ENCODE assay signal across 24 cellular contexts in the genomic region with DNA sequence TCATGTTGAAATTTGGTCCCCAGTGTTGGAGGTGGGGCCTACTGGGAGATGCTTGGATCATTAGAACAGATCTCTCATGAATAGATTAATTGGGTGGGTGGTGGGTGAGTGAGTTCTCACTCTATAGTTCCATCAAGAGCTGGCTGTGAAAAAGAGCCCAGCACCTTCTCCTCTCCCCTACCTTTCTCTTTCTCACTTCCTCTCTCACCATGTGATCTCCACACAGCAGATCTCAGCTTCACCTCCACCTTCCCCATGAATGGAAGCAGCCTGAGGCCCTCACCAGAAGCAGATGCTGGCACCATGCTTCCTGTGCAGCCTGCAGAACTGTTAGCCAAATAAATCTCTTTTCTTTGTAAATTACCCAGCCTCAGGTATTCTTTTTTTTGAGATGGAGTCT. TPM values are rescaled to one million over a fixed set of nuclear protein-coding genes. Genes with fewer than 3 reads are reported as not detected.
A peak's percentile ranks its signal among the peaks of the same experiment; 100 is the strongest.
DNase-seq lines count a peak whose midpoint lies in the region; ATAC-seq, FAIRE-seq and TF ChIP-seq lines count a peak whose summit lies in the region.
"Had no signal": no experiment of that assay in that cellular context is flagged by ENCODE, and none has a peak within 500 bp of the region (broad histone marks: within the 10 kb centered on the region; RNA-seq: fewer than 3 reads in every experiment).

No MANE protein-coding gene starts in this region.

- TF ChIP-seq POLR2A in GM12878 (IDR thresholded peaks at IDR 0.05; ENCODE audit: low read depth, low read length) = no peak

- H3K4me1 Mint-ChIP-seq in stimulated activated memory B cell treated with anti-CD40 and anti-IgM and Interleukin-4, amounts not matched to agents 10 μg/mL and 1 μg/mL and 100 μg/mL, for 72 hours = peaks cover 6% of the 10 kb centered on the region

- peak overlapping the region; percentile 23 for H3K27ac Mint-ChIP-seq in stimulated activated memory B cell treated with anti-CD40 and anti-IgM and Interleukin-4, amounts not matched to agents 10 μg/mL and 1 μg/mL and 100 μg/mL, for 72 hours
- H3K27ac Mint-ChIP-seq: T-helper 1 cell treated with Interleukin-12 subunit alpha and Interleukin-12 subunit beta and Interleukin-4 antibody, amounts not matched to agents 30 μg/mL and 1 μg/mL, for 36 hours had no signal

- no peak for FAIRE-seq in GM12878 (lab: Jason Lieb, UNC)
- FAIRE-seq: A549, D721Med had no signal

- in situ Hi-C loops in GM12878 (cut with MboI) = loop anchor here (5.0 kb wide), 1 partner anchor 175 kb away; no protein-coding TSS in a partner anchor

- no peak overlapping the region for H3K4me3 Mint-ChIP-seq in stimulated activated memory B cell treated with anti-CD40 and anti-IgM and Interleukin-4, amounts not matched to agents 10 μg/mL and 1 μg/mL and 100 μg/mL, for 72 hours
- H3K4me3 Mint-ChIP-seq: T-helper 1 cell treated with Interleukin-12 subunit alpha and Interleukin-12 subunit beta and Interleukin-4 antibody, amounts not matched to agents 30 μg/mL and 1 μg/mL, for 36 hours had no signal

- no peak for TF ChIP-seq EP300 in GM12878 (IDR thresholded peaks at IDR 0.05; ENCODE audit: borderline replicate concordance in 1 of 2, control insufficient read depth in 1 of 2, low read depth in 2 of 2, low read length in 2 of 2)

- H4K20me1 ChIP-seq in GM12878 (ENCODE audit: control insufficient read depth, insufficient read depth) = no peaks in the 10 kb centered on the region

- TF ChIP-seq RAD21 in GM12878 (IDR thresholded peaks at IDR 0.05; ENCODE audit: insufficient read depth, low read depth, low read length) = no peak

- CTCF ChIA-PET in GM12878 (lab: Yijun Ruan, JAX) = interaction anchor here (1.8 kb wide), 1 partner anchor 23 kb away, joined by 3 read pairs; no protein-coding TSS in a partner anchor

- no peaks in the 10 kb centered on the region for H3K27me3 Mint-ChIP-seq in stimulated activated memory B cell treated with anti-CD40 and anti-IgM and Interleukin-4, amounts not matched to agents 10 μg/mL and 1 μg/mL and 100 μg/mL, for 72 hours

- POLR2A ChIA-PET in GM12878 (lab: Charles Lee) = no interaction called here

- no peak for TF ChIP-seq CTCF in GM12878 (IDR thresholded peaks at IDR 0.05 in 2 of 3, conservative IDR thresholded peaks at IDR 0.05 in 1 of 3; ENCODE audit: control insufficient read depth in 2 of 3, extremely low read depth in 1 of 3, insufficient read depth in 1 of 3, low read depth in 3 of 3, low read length in 3 of 3)

- H3K4me3 ChIP-seq in GM12878 = no peak overlapping the region
- H3K4me3 ChIP-seq: A549, GM23248 had no signal

- H2AFZ ChIP-seq in GM12878 (ENCODE audit: control insufficient read depth, low read depth, low read length) = no peak overlapping the region; the same call in 1 of the 2 replicates
- H2AFZ ChIP-seq: GM23248 had no signal

- no peaks in the 10 kb centered on the region for H3K36me3 Mint-ChIP-seq in stimulated activated memory B cell treated with anti-CD40 and anti-IgM and Interleukin-4, amounts not matched to agents 10 μg/mL and 1 μg/mL and 100 μg/mL, for 72 hours

- H3K36me3 ChIP-seq in GM12878 (ENCODE audit: control insufficient read depth in 2 of 2, insufficient read depth in 2 of 2, low read length in 1 of 2) = no peaks in the 10 kb centered on the region
- H3K36me3 ChIP-seq: BE2C had no signal

- H3K9me3 ChIP-seq in GM12878 (replicated peaks; ENCODE audit: control insufficient read depth, insufficient read depth, low read length) = no peaks in the 10 kb centered on the region
- H3K9me3 ChIP-seq: A549, BE2C had no signal

- no peaks in the 10 kb centered on the region for H3K27me3 ChIP-seq in GM12878 (replicated peaks in 1 of 2; ENCODE audit: control insufficient read depth in 2 of 2, insufficient read depth in 2 of 2, low read length in 1 of 2)
- H3K27me3 ChIP-seq: BE2C had no signal

- no TSS peak for BruUV-seq in GM12878 (replicated peaks; lab: Mats Ljungman, UMichigan)

- no peaks in the 10 kb centered on the region for H3K4me1 ChIP-seq in GM12878 (ENCODE audit: control insufficient read depth, insufficient read depth, low read length)
- H3K4me1 ChIP-seq: A549, BE2C had no signal

- peak; percentile 28 for ATAC-seq in GM18502 (IDR thresholded peaks at IDR 0.05; ENCODE audit: poor library complexity, unreplicated experiment)
- peak; percentile 39 for ATAC-seq in HG02885 (IDR thresholded peaks at IDR 0.05; ENCODE audit: poor library complexity, unreplicated experiment)
- peak; percentile 46 for ATAC-seq in GM12878
- ATAC-seq in stimulated activated memory B cell treated with anti-CD40 and anti-IgM and Interleukin-4, amounts not matched to agents 10 μg/mL and 1 μg/mL and 100 μg/mL, for 72 hours = peak; percentile 36

- intact Hi-C loops in GM12878 (cut with micrococcal nuclease; ENCODE audit: unreplicated experiment) = no loop called here

- SMC1A ChIA-PET in GM12878 (lab: Charles Lee; ENCODE audit: uncharacterized antibody, unreplicated experiment) = interaction anchor here (0.5 to 1.6 kb wide), 4 partner anchors 17 to 238 kb away, joined by 3 to 4 read pairs (median 4); no protein-coding TSS in a partner anchor

- RAD21 ChIA-PET in GM12878 (lab: Charles Lee; ENCODE audit: unreplicated experiment) = no interaction called here

- no peak overlapping the region for H3K27ac ChIP-seq in GM12878 (ENCODE audit: control insufficient read depth, insufficient read depth)
- no peak overlapping the region for H3K27ac ChIP-seq in substantia nigra (ENCODE audit: low read depth, low read length, poor library complexity, severe bottlenecking)
- H3K27ac ChIP-seq: A549, GM23248 had no signal

- H3K79me2 ChIP-seq in GM12878 (ENCODE audit: control insufficient read depth, insufficient read depth, low read length) = no peaks in the 10 kb centered on the region

- peaks cover 3% of the 10 kb centered on the region for H3K9me3 Mint-ChIP-seq in stimulated activated memory B cell treated with anti-CD40 and anti-IgM and Interleukin-4, amounts not matched to agents 10 μg/mL and 1 μg/mL and 100 μg/mL, for 72 hours
- H3K9me3 Mint-ChIP-seq: T-helper 1 cell treated with Interleukin-12 subunit alpha and Interleukin-12 subunit beta and Interleukin-4 antibody, amounts not matched to agents 30 μg/mL and 1 μg/mL, for 36 hours had no signal

- no peak overlapping the region for H3K9ac ChIP-seq in GM12878 (ENCODE audit: control insufficient read depth, insufficient read depth, low read length)
- H3K9ac ChIP-seq: GM23248 had no signal

- H3K4me2 ChIP-seq in GM12878 (ENCODE audit: control insufficient read depth, insufficient read depth) = no peak overlapping the region
- H3K4me2 ChIP-seq: A549 had no signal

- DNase-seq in GM12878 (ENCODE audit: low read depth, low spot score) (no peak), globus pallidus (ENCODE audit: low spot score) (no peak), substantia nigra (lab: John Stamatoyannopoulos, UW) (no peak)
- no peak for DNase-seq in activated naive CD4-positive, alpha-beta T cell treated with anti-CD3 and anti-CD28 coated beads, Interleukin-2, amount 50 U/mL, for 16 hours
- DNase-seq: EL, GF-D8, GM23248, HCEC 1CT, NCI-H1092, NCI-H2029 treated with DMSO at 0.1 percent for 48 hours, NCI-H2171, NCI-H345, NCI-H524 treated with DMSO at 0.1 percent for 48 hours, PC-3, Right ventricle myocardium superior had no signal

RNA-seq across cellular contexts. Expression of gene GMNN, which starts 12.9 kb away (rescaled TPM):
- total RNA-seq in GM12878 (2013; cell fraction: nucleolus; rRNA removed) = 99.9 and 117 TPM in 2 replicates
- total RNA-seq in GM12878 (2014; rRNA removed) (53.0 and 57.5 TPM in 2 replicates), GM12878 (2014; rRNA removed; fragmentation: Illumina TruSeq; extraction: Trizol) (77.9 and 80.3 TPM in 2 replicates), GM12878 (2021) (50.0 and 51.9 TPM in 2 replicates)
- 22.9 TPM for polyA plus RNA-seq in GM12878 (2011; ENCODE audit: low read depth)
- polyA plus RNA-seq in GM12878 (2011; rRNA removed) (125 and 181 TPM in 2 replicates), GM12878 (2014; fragmentation: Illumina TruSeq; extraction: Trizol) (84.5 and 107 TPM in 2 replicates), GM12878 (2014; fragmentation: Nextera tagmentation; extraction: Ambion mirVana) (100 to 1,000 TPM; 146 to 153 TPM), GM12878 (2014; rRNA removed) (51.3 and 70.6 TPM in 2 replicates), GM12878 (2016; fragmentation: Nextera tagmentation; extraction: Ambion mirVana) (100 to 1,000 TPM; 140 to 141 TPM)
- polyA plus RNA-seq in GM12878 (2011; cell fraction: cytosol; rRNA removed) = 63.4 and 65.2 TPM in 2 replicates
- 59.5 and 73.5 TPM in 2 replicates for polyA plus RNA-seq in GM12878 (2011; cell fraction: nucleus; rRNA removed)
- 35.0 and 36.3 TPM in 2 replicates for polyA plus RNA-seq in GM12878 (2012)
- 38.8 and 47.4 TPM in 2 replicates for polyA minus RNA-seq in GM12878 (2011; rRNA and poly(A)+ RNA removed)
- polyA minus RNA-seq in GM12878 (2011; cell fraction: cytosol; rRNA and poly(A)+ RNA removed) = 27.7 and 29.7 TPM in 2 replicates
- polyA minus RNA-seq in GM12878 (2011; cell fraction: nucleus; rRNA and poly(A)+ RNA removed) = 48.4 and 93.3 TPM in 2 replicates

RNA-seq across cellular contexts. Expression of gene ARMH2, which starts 36.9 kb away (rescaled TPM):
- not detected in 2 replicates for total RNA-seq in GM12878 (2013; cell fraction: nucleolus; rRNA removed)
- total RNA-seq in GM12878 (2014; rRNA removed) (not detected in 2 replicates), GM12878 (2014; rRNA removed; fragmentation: Illumina TruSeq; extraction: Trizol) (not detected in 2 replicates), GM12878 (2021) (0.35 TPM in 1 of 2 replicates, not detected in the other)
- not detected for polyA plus RNA-seq in GM12878 (2011; ENCODE audit: low read depth)
- polyA plus RNA-seq in GM12878 (2011; rRNA removed) (not detected in 2 replicates), GM12878 (2014; fragmentation: Illumina TruSeq; extraction: Trizol) (not detected in 2 replicates), GM12878 (2014; fragmentation: Nextera tagmentation; extraction: Ambion mirVana) (under 1 TPM in 1 of 2 experiments, not detected in 1; 0.18 TPM), GM12878 (2014; rRNA removed) (0.46 TPM in 1 of 2 replicates, not detected in the other), GM12878 (2016; fragmentation: Nextera tagmentation; extraction: Ambion mirVana) (not detected)
- not detected in 2 replicates for polyA plus RNA-seq in GM12878 (2011; cell fraction: cytosol; rRNA removed)
- not detected in 2 replicates for polyA plus RNA-seq in GM12878 (2011; cell fraction: nucleus; rRNA removed)
- polyA plus RNA-seq in GM12878 (2012) = not detected in 2 replicates
- polyA minus RNA-seq in GM12878 (2011; rRNA and poly(A)+ RNA removed) = 0.36 TPM in 1 of 2 replicates, not detected in the other
- polyA minus RNA-seq in GM12878 (2011; cell fraction: cytosol; rRNA and poly(A)+ RNA removed) = not detected in 2 replicates
- not detected in 2 replicates for polyA minus RNA-seq in GM12878 (2011; cell fraction: nucleus; rRNA and poly(A)+ RNA removed)
- total RNA-seq: GM23248, PC-3, Right ventricle myocardium superior, RPMI7951, SK-MEL-5 had no signal
- polyA plus RNA-seq: A549, GM23248 had no signal

RNA-seq across cellular contexts. Expression of gene C6orf62, which starts 42.9 kb away (rescaled TPM):
- 86.5 and 96.5 TPM in 2 replicates for total RNA-seq in GM12878 (2013; cell fraction: nucleolus; rRNA removed)
- total RNA-seq in GM12878 (2014; rRNA removed) (55.6 and 61.5 TPM in 2 replicates), GM12878 (2014; rRNA removed; fragmentation: Illumina TruSeq; extraction: Trizol) (92.2 and 92.7 TPM in 2 replicates), GM12878 (2021) (111 and 113 TPM in 2 replicates)
- 46.1 TPM for polyA plus RNA-seq in GM12878 (2011; ENCODE audit: low read depth)
- polyA plus RNA-seq in GM12878 (2011; rRNA removed) (128 and 158 TPM in 2 replicates), GM12878 (2014; fragmentation: Illumina TruSeq; extraction: Trizol) (125 and 161 TPM in 2 replicates), GM12878 (2014; fragmentation: Nextera tagmentation; extraction: Ambion mirVana) (100 to 1,000 TPM; 196 to 565 TPM), GM12878 (2014; rRNA removed) (66.8 and 73.9 TPM in 2 replicates), GM12878 (2016; fragmentation: Nextera tagmentation; extraction: Ambion mirVana) (100 to 1,000 TPM; 290 to 309 TPM)
- 53.6 and 63.0 TPM in 2 replicates for polyA plus RNA-seq in GM12878 (2011; cell fraction: cytosol; rRNA removed)
- polyA plus RNA-seq in GM12878 (2011; cell fraction: nucleus; rRNA removed) = 81.7 and 136 TPM in 2 replicates
- polyA plus RNA-seq in GM12878 (2012) = 85.1 and 101 TPM in 2 replicates
- polyA minus RNA-seq in GM12878 (2011; rRNA and poly(A)+ RNA removed) = 89.7 and 107 TPM in 2 replicates
- 42.2 and 63.3 TPM in 2 replicates for polyA minus RNA-seq in GM12878 (2011; cell fraction: cytosol; rRNA and poly(A)+ RNA removed)
- 36.1 and 50.7 TPM in 2 replicates for polyA minus RNA-seq in GM12878 (2011; cell fraction: nucleus; rRNA and poly(A)+ RNA removed)
